1 cellular context compared by ENCODE assay signal in the genomic region with DNA sequence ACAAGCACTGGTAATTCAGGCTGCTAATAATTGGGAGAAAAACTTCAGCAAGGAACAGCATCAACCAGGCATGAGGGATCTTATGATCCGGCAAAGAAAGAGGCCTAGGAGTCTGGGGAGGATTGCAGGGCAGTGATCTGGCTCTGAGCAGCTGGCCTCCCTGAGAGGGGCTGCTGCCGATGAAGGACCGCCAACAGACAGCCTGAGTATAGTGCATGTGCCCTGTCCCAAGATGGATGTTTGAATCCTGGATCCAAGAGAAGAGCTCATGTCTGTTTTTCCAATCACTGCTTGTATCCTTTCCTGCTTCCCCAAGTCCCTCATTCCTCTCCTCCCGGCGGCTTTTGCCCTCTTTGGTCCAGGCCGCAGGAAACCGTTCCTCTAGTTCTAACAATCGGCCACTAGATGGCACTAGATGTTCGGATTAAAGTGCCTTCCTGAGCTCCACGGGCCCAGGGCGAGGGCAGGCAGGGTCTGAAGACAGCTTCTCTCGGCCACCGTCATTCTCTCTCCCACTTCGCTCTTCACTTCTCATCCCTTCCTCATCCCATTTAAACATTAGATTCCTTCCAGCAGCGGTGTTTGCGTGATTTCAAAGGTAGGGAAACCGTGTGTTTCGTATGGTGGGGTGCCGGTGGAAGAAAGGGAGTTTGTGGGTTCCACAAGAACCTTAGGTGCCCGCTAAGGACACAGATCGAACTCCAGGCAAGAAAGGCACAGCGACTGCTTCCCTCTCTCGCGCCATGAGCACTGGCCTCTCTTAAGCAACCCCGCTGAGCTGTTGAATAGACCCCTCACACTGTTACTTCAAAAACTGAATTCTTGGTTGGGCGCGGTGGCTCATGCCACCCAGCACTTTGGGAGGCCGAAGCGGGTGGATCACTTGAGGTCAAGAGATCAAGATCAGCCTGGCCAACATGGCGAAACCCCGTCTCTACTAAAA.
TF ChIP-seq lines count a peak whose summit lies in the region.

No MANE protein-coding gene starts in this region.

TF ChIP-seq in H1, 55 proteins besides CTCF, POLR2A, EP300 and RAD21:
- TF ChIP-seq YY1 (IDR thresholded peaks at IDR 0.05; ENCODE audit: low read depth, low read length) (0 out of 2 replicates have a peak, but pooled peaks have one; percentile 17), GTF2F1 (IDR thresholded peaks at IDR 0.05; ENCODE audit: borderline replicate concordance, low read depth, low read length) (no peak), SP1 (IDR thresholded peaks at IDR 0.05; ENCODE audit: low read depth, low read length) (no peak), MAFK (IDR thresholded peaks at IDR 0.05; ENCODE audit: low read depth, low read length) (no peak), GABPA (IDR thresholded peaks at IDR 0.05; ENCODE audit: borderline replicate concordance, insufficient read depth, low read length) (no peak), SP2 (IDR thresholded peaks at IDR 0.05; ENCODE audit: low read length) (no peak), CHD1 (IDR thresholded peaks at IDR 0.05; ENCODE audit: low read depth, low read length) (no peak)
